ENCODE assay signal across 7 cellular contexts in the genomic region with DNA sequence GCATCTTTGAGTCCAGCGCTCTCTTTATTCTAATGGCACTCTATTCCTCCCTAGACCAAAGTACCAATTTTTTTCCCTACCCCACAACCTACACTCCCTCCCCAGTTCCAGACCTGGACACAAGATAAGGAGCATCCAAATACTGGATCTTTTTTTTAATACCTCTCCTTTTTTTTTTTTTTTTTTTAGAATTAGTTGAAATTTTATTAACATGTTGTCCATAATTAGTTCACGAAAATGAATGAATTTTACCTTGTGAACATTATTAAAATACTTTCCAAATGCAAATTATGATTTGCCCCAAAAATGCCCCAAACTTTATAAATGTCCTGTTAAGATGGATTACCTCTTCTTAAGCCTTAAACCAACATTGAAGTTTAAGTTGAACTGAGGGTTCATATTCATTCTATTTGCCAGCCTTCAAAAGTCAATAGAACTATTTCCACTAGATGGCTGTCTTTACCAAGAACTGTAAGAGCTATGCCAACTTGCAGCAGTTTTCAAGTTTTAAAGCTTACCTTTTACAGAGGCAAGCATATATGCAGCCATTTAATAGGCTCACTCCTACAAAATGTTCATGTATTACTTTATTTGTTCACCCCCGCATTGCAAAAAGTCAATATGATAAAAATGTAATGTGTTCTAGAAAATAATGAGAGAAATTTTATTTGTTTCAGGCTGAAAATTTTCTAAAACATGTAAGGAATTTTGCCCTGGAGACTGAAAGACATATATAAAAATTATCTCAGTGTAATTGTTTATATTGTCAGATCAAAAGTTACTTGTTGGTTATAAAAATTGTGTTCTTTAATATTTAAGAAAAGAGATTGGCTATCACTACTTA. TPM values are rescaled to one million over a fixed set of nuclear protein-coding genes. Genes with fewer than 3 reads are reported as not detected.
A peak's percentile ranks its signal among the peaks of the same experiment; 100 is the strongest.
DNase-seq lines count a peak whose midpoint lies in the region; ATAC-seq and TF ChIP-seq lines count a peak whose summit lies in the region.

No MANE protein-coding gene starts in this region.

- in situ Hi-C loops in G401 (cut with HindIII; ENCODE audit: low sequenced_read_pairs) = no loop called here

- POLR2A ChIA-PET in SK-N-SH (lab: Yijun Ruan, JAX) = no interaction called here

- CTCF ChIA-PET in SK-N-SH (lab: Yijun Ruan, JAX) = interaction anchor here (0.6 to 4.2 kb wide), 22 partner anchors 9 to 676 kb away, joined by 3 to 49 read pairs (median 4); a partner anchor contains a TSS

- 43% methylated on average over 3 of the region's 3 CpGs for WGBS in SK-N-SH (ENCODE audit: low lambda C conversion rate)
- 50 to 63% (median 59%) methylated on average over 3 of the region's 3 CpGs for WGBS in ovary, 3 donors

- H3K4me2 ChIP-seq in SK-N-SH (no peak overlapping the region), fibroblast of lung (ENCODE audit: extremely low read depth, insufficient read depth, low read length) (no peak overlapping the region)

- H3K27me3 ChIP-seq in SK-N-SH (ENCODE audit: insufficient read depth) = no peaks in the 10 kb centered on the region
- no peaks in the 10 kb centered on the region for H3K27me3 ChIP-seq in fibroblast of lung (ENCODE audit: control insufficient read depth, insufficient read depth, low read length)
- H3K27me3 ChIP-seq in ovary = no peaks in the 10 kb centered on the region

- H3K27ac ChIP-seq in SK-N-SH (ENCODE audit: low read depth in 2 of 2, low read length in 1 of 2) (no peak overlapping the region), fibroblast of lung (ENCODE audit: insufficient read depth, low read length) (no peak overlapping the region), ovary (no peak overlapping the region)

- H3K4me1 ChIP-seq in SK-N-SH (ENCODE audit: control insufficient read depth in 1 of 2, insufficient read depth in 2 of 2, low read depth in 1 of 2, low read length in 1 of 2) = no peaks in the 10 kb centered on the region; a peak in 1 of 4 replicates
- no peaks in the 10 kb centered on the region for H3K4me1 ChIP-seq in fibroblast of lung (ENCODE audit: control insufficient read depth, extremely low read depth, insufficient read depth, low read length)
- no peaks in the 10 kb centered on the region for H3K4me1 ChIP-seq in ovary (ENCODE audit: insufficient read depth)

- peak; percentile 69 for DNase-seq in G401 (ENCODE audit: low spot score)
- DNase-seq in Kasumi-1 (lab: John Stamatoyannopoulos, UW) = peak; percentile 89 to 95
- DNase-seq in SK-N-SH = peak; percentile 36
- peak; percentile 63 to 86 for DNase-seq in fibroblast of lung (ENCODE audit: low read depth in 2 of 2)
- DNase-seq in ovary = no peak

- H3K9me2 ChIP-seq in SK-N-SH = no peaks in the 10 kb centered on the region

- TF ChIP-seq POLR2A in ovary (IDR thresholded peaks at IDR 0.05) = no peak

- H3K79me2 ChIP-seq in SK-N-SH (ENCODE audit: insufficient read depth) = no peaks in the 10 kb centered on the region
- no peaks in the 10 kb centered on the region for H3K79me2 ChIP-seq in fibroblast of lung (ENCODE audit: control insufficient read depth, insufficient read depth, low read length)

- peak; percentile 91 for TF ChIP-seq RAD21 in SK-N-SH (IDR thresholded peaks at IDR 0.05; ENCODE audit: low read length)

- H3K9ac ChIP-seq in SK-N-SH (no peak overlapping the region), fibroblast of lung (ENCODE audit: insufficient read depth, low read length) (no peak overlapping the region)

- ATAC-seq in GM21515 (IDR thresholded peaks at IDR 0.05; ENCODE audit: unreplicated experiment) = no peak
- no peak for ATAC-seq in GM21529 (IDR thresholded peaks at IDR 0.05; ENCODE audit: unreplicated experiment)

- intact Hi-C loops in ovary (cut with DNase I) = no loop called here

- H3F3A ChIP-seq in SK-N-SH (replicated peaks; ENCODE audit: insufficient read depth) = peaks cover 6% of the 10 kb centered on the region

- H2AFZ ChIP-seq in SK-N-SH (ENCODE audit: low read depth) = no peak overlapping the region
- no peak overlapping the region for H2AFZ ChIP-seq in fibroblast of lung (ENCODE audit: low read length)

- peak; percentile 68 for TF ChIP-seq CTCF in SK-N-SH (IDR thresholded peaks at IDR 0.05)
- TF ChIP-seq CTCF in fibroblast of lung (conservative IDR thresholded peaks at IDR 0.05 in 1 of 2, IDR thresholded peaks at IDR 0.05 in 1 of 2; ENCODE audit: low read depth in 1 of 2, low read length in 2 of 2) = peak; percentile 42 to 52
- TF ChIP-seq CTCF in ovary (IDR thresholded peaks at IDR 0.05) = peak in 2 of 3 donors; percentile 28 to 40

- H3K36me3 ChIP-seq in SK-N-SH (replicated peaks in 1 of 2; ENCODE audit: control insufficient read depth in 1 of 2, insufficient read depth in 2 of 2, low read length in 1 of 2) = no peaks in the 10 kb centered on the region
- no peaks in the 10 kb centered on the region for H3K36me3 ChIP-seq in fibroblast of lung (ENCODE audit: control insufficient read depth, insufficient read depth, low read length)
- H3K36me3 ChIP-seq in ovary = no peaks in the 10 kb centered on the region

- no peak for TF ChIP-seq EP300 in SK-N-SH (IDR thresholded peaks at IDR 0.05; ENCODE audit: borderline replicate concordance in 1 of 2, low read depth in 1 of 2, low read length in 1 of 2)
- no peak for TF ChIP-seq EP300 in ovary (IDR thresholded peaks at IDR 0.05)

- H3K9me3 ChIP-seq in SK-N-SH = no peaks in the 10 kb centered on the region
- H3K9me3 ChIP-seq in fibroblast of lung (ENCODE audit: control insufficient read depth, insufficient read depth, low read depth, low read length) = no peaks in the 10 kb centered on the region
- H3K9me3 ChIP-seq in ovary = no peaks in the 10 kb centered on the region

- H4K20me1 ChIP-seq in SK-N-SH (ENCODE audit: insufficient read depth) = no peaks in the 10 kb centered on the region
- no peaks in the 10 kb centered on the region for H4K20me1 ChIP-seq in fibroblast of lung (ENCODE audit: control insufficient read depth, extremely low read depth, insufficient read depth, low read length)

- no peak overlapping the region for H3K4me3 ChIP-seq in SK-N-SH (ENCODE audit: low read depth in 2 of 2, low read length in 1 of 2)
- H3K4me3 ChIP-seq in fibroblast of lung (replicated peaks in 1 of 4; ENCODE audit: control extremely low read depth in 1 of 4, insufficient read depth in 1 of 4, low read depth in 3 of 4, low read length in 4 of 4) = no peak overlapping the region
- no peak overlapping the region for H3K4me3 ChIP-seq in ovary

TF ChIP-seq in SK-N-SH, 30 proteins besides CTCF, POLR2A, EP300 and RAD21 (continues in another document):
- no peak for TF ChIP-seq MXI1 (IDR thresholded peaks at IDR 0.05; ENCODE audit: low read depth, low read length)
- TF ChIP-seq RFX5 (IDR thresholded peaks at IDR 0.05; ENCODE audit: low read length) = no peak
- peak; percentile 24 for TF ChIP-seq NRF1 (IDR thresholded peaks at IDR 0.05; ENCODE audit: low read depth, low read length)
- TF ChIP-seq, protein P1, sequence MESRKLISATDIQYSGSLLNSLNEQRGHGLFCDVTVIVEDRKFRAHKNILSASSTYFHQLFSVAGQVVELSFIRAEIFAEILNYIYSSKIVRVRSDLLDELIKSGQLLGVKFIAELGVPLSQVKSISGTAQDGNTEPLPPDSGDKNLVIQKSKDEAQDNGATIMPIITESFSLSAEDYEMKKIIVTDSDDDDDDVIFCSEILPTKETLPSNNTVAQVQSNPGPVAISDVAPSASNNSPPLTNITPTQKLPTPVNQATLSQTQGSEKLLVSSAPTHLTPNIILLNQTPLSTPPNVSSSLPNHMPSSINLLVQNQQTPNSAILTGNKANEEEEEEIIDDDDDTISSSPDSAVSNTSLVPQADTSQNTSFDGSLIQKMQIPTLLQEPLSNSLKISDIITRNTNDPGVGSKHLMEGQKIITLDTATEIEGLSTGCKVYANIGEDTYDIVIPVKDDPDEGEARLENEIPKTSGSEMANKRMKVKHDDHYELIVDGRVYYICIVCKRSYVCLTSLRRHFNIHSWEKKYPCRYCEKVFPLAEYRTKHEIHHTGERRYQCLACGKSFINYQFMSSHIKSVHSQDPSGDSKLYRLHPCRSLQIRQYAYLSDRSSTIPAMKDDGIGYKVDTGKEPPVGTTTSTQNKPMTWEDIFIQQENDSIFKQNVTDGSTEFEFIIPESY (IDR thresholded peaks at IDR 0.05; ENCODE audit: borderline replicate concordance, low read depth) = no peak
- TF ChIP-seq RXRA (IDR thresholded peaks at IDR 0.05; ENCODE audit: borderline replicate concordance, low read depth) = no peak
- TF ChIP-seq, protein P2, sequence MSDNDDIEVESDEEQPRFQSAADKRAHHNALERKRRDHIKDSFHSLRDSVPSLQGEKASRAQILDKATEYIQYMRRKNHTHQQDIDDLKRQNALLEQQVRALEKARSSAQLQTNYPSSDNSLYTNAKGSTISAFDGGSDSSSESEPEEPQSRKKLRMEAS (IDR thresholded peaks at IDR 0.05; ENCODE audit: low read depth) = no peak
- no peak for TF ChIP-seq POLR2AphosphoS5 (IDR thresholded peaks at IDR 0.05; ENCODE audit: low read depth, low read length)
- no peak for TF ChIP-seq EZH2phosphoT487 (IDR thresholded peaks at IDR 0.05; ENCODE audit: borderline replicate concordance, low read depth)
- no peak for TF ChIP-seq NFIC (IDR thresholded peaks at IDR 0.05; ENCODE audit: borderline replicate concordance)
- peak; percentile 81 for TF ChIP-seq SMC3 (IDR thresholded peaks at IDR 0.05; ENCODE audit: low read depth, low read length)
- no peak for TF ChIP-seq JUND (IDR thresholded peaks at IDR 0.05)
- TF ChIP-seq MEF2A (IDR thresholded peaks at IDR 0.05; ENCODE audit: borderline replicate concordance, low read depth) = no peak

RNA-seq across cellular contexts. Expression of a gene that starts 39.7 kb away (rescaled TPM):
- total RNA-seq in G401 (2014; rRNA removed; shearing (Covaris generic)) = 38.4 and 54.3 TPM in 2 replicates
- polyA plus RNA-seq in SK-N-SH (2012; rRNA removed) (12.5 and 18.1 TPM in 2 replicates), fibroblast of lung (31.8 and 44.6 TPM in 2 replicates), ovary (10 to 100 TPM; 19.4 to 29.7 TPM)
- polyA plus RNA-seq in SK-N-SH (2012; cell fraction: cytosol; rRNA removed) = 16.3 and 17.7 TPM in 2 replicates
- polyA plus RNA-seq in SK-N-SH (2012; cell fraction: nucleus; rRNA removed) = 10.6 and 21.8 TPM in 2 replicates
- total RNA-seq in fibroblast of lung (57.5 and 61.6 TPM in 2 replicates), ovary (10 to 100 TPM; 37.3 to 52.6 (median 44.2) TPM)
- 21.3 and 26.6 TPM in 2 replicates for polyA plus RNA-seq in fibroblast of lung (2012)
- polyA minus RNA-seq in fibroblast of lung (ENCODE audit: low replicate concordance) = 12.7 and 13.1 TPM in 2 replicates

Comparison
In these comparisons a context has a peak if more than half of its experiments do, and no peak if none do; other contexts are left out.
1. DNase-seq: peak in G401 (single experiment), Kasumi-1 (2 of 2), SK-N-SH (single experiment) and fibroblast of lung (2 of 2); none in ovary (0 of 5).
2. Peak in every context shown above with its lines, with median percentiles within 50 percentile points of each other: CTCF ChIP-seq.